15 cellular contexts compared by ENCODE assay signal in genomic region chr20:36929290-36929689, GRCh38. TPM values are rescaled to one million over a fixed set of nuclear protein-coding genes. Genes with fewer than 3 reads are reported as not detected.
DNase-seq lines count a peak whose midpoint lies in the region; ATAC-seq and TF ChIP-seq lines count a peak whose summit lies in the region.
"Had no signal": no experiment of that assay in that cellular context is flagged by ENCODE, and none has a peak within 500 bp of the region (broad histone marks: within the 10 kb centered on the region; RNA-seq: fewer than 3 reads in every experiment).

No MANE protein-coding gene starts in this region.

- peaks cover 0 to 2% (median 0%) of the 10 kb centered on the region in 7 donors for H3K9me3 Mint-ChIP-seq in CD14-positive monocyte
- no peaks in the 10 kb centered on the region for H3K9me3 Mint-ChIP-seq in activated CD4-positive, alpha-beta memory T cell treated with anti-CD3 and anti-CD28 coated beads, Interleukin-2, amount 10 ng/mL, durations not matched to agents 7 days and 5 days
- H3K9me3 Mint-ChIP-seq: T-helper 1 cell treated with Interleukin-12 subunit alpha and Interleukin-12 subunit beta and Interleukin-4 antibody, amounts not matched to agents 30 μg/mL and 1 μg/mL, for 36 hours had no signal

- H3K9ac ChIP-seq in GM23248 = no peak overlapping the region
- H3K9ac ChIP-seq: KMS-11 had no signal

- no peak overlapping the region for H3K4me2 ChIP-seq in GM23248 (ENCODE audit: unreplicated experiment)
- H3K4me2 ChIP-seq: KMS-11 had no signal

- H3K27me3 Mint-ChIP-seq in CD14-positive monocyte (ENCODE audit: low read depth in 3 of 3) = peaks cover 0 to 3% (median 0%) of the 10 kb centered on the region in 3 donors
- H3K27me3 Mint-ChIP-seq in activated CD4-positive, alpha-beta memory T cell treated with anti-CD3 and anti-CD28 coated beads, Interleukin-2, amount 10 ng/mL, durations not matched to agents 7 days and 5 days = no peaks in the 10 kb centered on the region

- in situ Hi-C loops in GM23248 (cut with MboI) = no loop called here

- H3K36me3 Mint-ChIP-seq in CD14-positive monocyte = peaks cover 82 to 97% of the 10 kb centered on the region in 2 donors
- peaks cover 82% of the 10 kb centered on the region for H3K36me3 Mint-ChIP-seq in activated CD4-positive, alpha-beta memory T cell treated with anti-CD3 and anti-CD28 coated beads, Interleukin-2, amount 10 ng/mL, durations not matched to agents 7 days and 5 days (ENCODE audit: low read depth)

- H3K27ac Mint-ChIP-seq in CD14-positive monocyte = peak overlapping the region; percentile 25 to 93 (median 78)
- H3K27ac Mint-ChIP-seq in activated CD4-positive, alpha-beta memory T cell treated with anti-CD3 and anti-CD28 coated beads, Interleukin-2, amount 10 ng/mL, durations not matched to agents 7 days and 5 days = peak overlapping the region; percentile 93

- ATAC-seq in GM21360 (IDR thresholded peaks at IDR 0.05; ENCODE audit: unreplicated experiment) = no peak

- no peak for TF ChIP-seq POLR2A in prostate gland (IDR thresholded peaks at IDR 0.05)

- peaks cover 5% of the 10 kb centered on the region for H3F3A ChIP-seq in GM23248 (ENCODE audit: insufficient read depth)

- H3K4me1 ChIP-seq in GM23248 (ENCODE audit: insufficient read depth) (0 out of 2 replicates have a peak, but pooled peaks cover 11% of the 10 kb centered on the region), prostate gland (replicated peaks) (no peaks in the 10 kb centered on the region)

- CTCF ChIA-PET in activated CD4-positive, alpha-beta memory T cell treated with anti-CD3 and anti-CD28 coated beads, Interleukin-2, amount 10 ng/mL, durations not matched to agents 7 days and 5 days (lab: Charles Lee) = interaction anchor here (0.7 to 3.3 kb wide), 2 partner anchors 10 to 116 kb away, joined by 3 to 11 read pairs; no protein-coding TSS in a partner anchor

- H3K79me2 ChIP-seq in GM23248 (ENCODE audit: insufficient read depth) = no peaks in the 10 kb centered on the region

- H4K20me1 ChIP-seq in GM23248 (ENCODE audit: insufficient read depth) = no peaks in the 10 kb centered on the region

- H3K9me3 ChIP-seq in GM23248 (ENCODE audit: low read depth) (no peaks in the 10 kb centered on the region), prostate gland (no peaks in the 10 kb centered on the region)
- H3K9me3 ChIP-seq: testis had no signal

- intact Hi-C loops in CD14-positive monocyte (cut with micrococcal nuclease) = no loop called here
- intact Hi-C loops in prostate gland (cut with DNase I) = no loop called here

- no peak overlapping the region for H3K27ac ChIP-seq in GM23248
- no peak overlapping the region for H3K27ac ChIP-seq in prostate gland
- H3K27ac ChIP-seq: C4-2B, dorsolateral prefrontal cortex, KMS-11 had no signal

- H3K27me3 ChIP-seq in GM23248 (replicated peaks; ENCODE audit: insufficient read depth) (no peaks in the 10 kb centered on the region), prostate gland (replicated peaks; ENCODE audit: insufficient read depth) (no peaks in the 10 kb centered on the region)
- H3K27me3 ChIP-seq: dorsolateral prefrontal cortex, testis had no signal

- no peaks in the 10 kb centered on the region for H3K36me3 ChIP-seq in GM23248 (ENCODE audit: low read depth)
- no peaks in the 10 kb centered on the region for H3K36me3 ChIP-seq in prostate gland

- WGBS in GM23248 (ENCODE audit: low coverage in 1 of 2, low lambda C conversion rate in 2 of 2, missing lambda C conversion rate in 2 of 2), 2 experiments = 33 to 38% methylated on average over 6 of the region's 6 CpGs
- 85% methylated on average over 6 of the region's 6 CpGs for WGBS in prostate gland

- H3K9me2 ChIP-seq in GM23248 (ENCODE audit: insufficient read depth) = no peaks in the 10 kb centered on the region

- H3K4me3 ChIP-seq in GM23248 (no peak overlapping the region), fibroblast of pulmonary artery (replicated peaks; ENCODE audit: low read depth, low read length) (no peak overlapping the region), prostate gland (no peak overlapping the region)
- H3K4me3 ChIP-seq: dorsolateral prefrontal cortex, testis had no signal

- H3K4me3 Mint-ChIP-seq in CD14-positive monocyte = no peak overlapping the region
- no peak overlapping the region for H3K4me3 Mint-ChIP-seq in activated CD4-positive, alpha-beta memory T cell treated with anti-CD3 and anti-CD28 coated beads, Interleukin-2, amount 10 ng/mL, durations not matched to agents 7 days and 5 days
- H3K4me3 Mint-ChIP-seq: T-helper 1 cell treated with Interleukin-12 subunit alpha and Interleukin-12 subunit beta and Interleukin-4 antibody, amounts not matched to agents 30 μg/mL and 1 μg/mL, for 36 hours had no signal

- POLR2A ChIA-PET in activated CD4-positive, alpha-beta memory T cell treated with anti-CD3 and anti-CD28 coated beads, Interleukin-2, amount 10 ng/mL, durations not matched to agents 7 days and 5 days (lab: Charles Lee) = no interaction called here

- no peak for DNase-seq in CD14-positive monocyte (ENCODE audit: low spot score)
- DNase-seq in GM23248 = peak; percentile 70
- no peak for DNase-seq in activated CD4-positive, alpha-beta memory T cell treated with anti-CD3 and anti-CD28 coated beads, Interleukin-2, amount 10 ng/mL, durations not matched to agents 7 days and 5 days
- DNase-seq in fibroblast of pulmonary artery (ENCODE audit: low read depth) = peak; percentile 35
- DNase-seq in prostate gland (ENCODE audit: low spot score) = no peak
- no peak for DNase-seq in T-helper 1 cell
- no peak for DNase-seq in NCI-H446 (lab: John Stamatoyannopoulos, UW)
- DNase-seq: amniotic stem cell, dorsolateral prefrontal cortex, kidney glomerular epithelial cell, testis had no signal

- H3K4me1 Mint-ChIP-seq in CD14-positive monocyte = peaks cover 47% of the 10 kb centered on the region
- peaks cover 48% of the 10 kb centered on the region for H3K4me1 Mint-ChIP-seq in activated CD4-positive, alpha-beta memory T cell treated with anti-CD3 and anti-CD28 coated beads, Interleukin-2, amount 10 ng/mL, durations not matched to agents 7 days and 5 days

- no peak overlapping the region for H2AFZ ChIP-seq in GM23248

- TF ChIP-seq CTCF in CD14-positive monocyte (IDR thresholded peaks at IDR 0.05) (no peak), fibroblast of pulmonary artery (IDR thresholded peaks at IDR 0.05; ENCODE audit: low read length, missing control alignments) (no peak), prostate gland (IDR thresholded peaks at IDR 0.05) (no peak)

RNA-seq across cellular contexts. Expression of gene SAMHD1, which starts 22.2 kb away (rescaled TPM):
- polyA plus RNA-seq in CD14-positive monocyte (100 to 1,000 TPM; 590 to 796 TPM), GM23248 (2016; fragmentation: Nextera tagmentation; extraction: Ambion mirVana) (7.4 and 10.1 TPM in 2 replicates)
- 9.0 and 15.8 TPM in 2 replicates for total RNA-seq in GM23248 (2014; rRNA removed; shearing (Covaris generic))
- total RNA-seq in activated CD4-positive, alpha-beta memory T cell treated with anti-CD3 and anti-CD28 coated beads, Interleukin-2, amount 10 ng/mL, durations not matched to agents 7 days and 5 days = 100 to 1,000 TPM; 272 TPM
- 10 to 100 TPM; 24.9 to 72.2 TPM for total RNA-seq in prostate gland

RNA-seq across cellular contexts. Expression of gene TLDC2, which starts 53.4 kb away (rescaled TPM):
- not detected for polyA plus RNA-seq in CD14-positive monocyte
- 0.32 and 0.76 TPM in 2 replicates for total RNA-seq in GM23248 (2014; rRNA removed; shearing (Covaris generic))
- polyA plus RNA-seq in GM23248 (2016; fragmentation: Nextera tagmentation; extraction: Ambion mirVana) = 0.20 and 0.24 TPM in 2 replicates
- not detected for total RNA-seq in activated CD4-positive, alpha-beta memory T cell treated with anti-CD3 and anti-CD28 coated beads, Interleukin-2, amount 10 ng/mL, durations not matched to agents 7 days and 5 days
- total RNA-seq in prostate gland = 1 to 10 TPM in 1 of 2 donors, under 1 TPM in 1; 0.14 to 1.3 TPM

Comparison
In these comparisons a context has a peak if more than half of its experiments do, and no peak if none do; other contexts are left out.
1. DNase-seq: peak in GM23248 (single experiment) and fibroblast of pulmonary artery (single experiment); none in CD14-positive monocyte (single experiment), activated CD4-positive, alpha-beta memory T cell treated with anti-CD3 and anti-CD28 coated beads, Interleukin-2, amount 10 ng/mL, durations not matched to agents 7 days and 5 days (single experiment), prostate gland (single experiment), T-helper 1 cell (0 of 5) and NCI-H446 (0 of 2).